In the genomic region with DNA sequence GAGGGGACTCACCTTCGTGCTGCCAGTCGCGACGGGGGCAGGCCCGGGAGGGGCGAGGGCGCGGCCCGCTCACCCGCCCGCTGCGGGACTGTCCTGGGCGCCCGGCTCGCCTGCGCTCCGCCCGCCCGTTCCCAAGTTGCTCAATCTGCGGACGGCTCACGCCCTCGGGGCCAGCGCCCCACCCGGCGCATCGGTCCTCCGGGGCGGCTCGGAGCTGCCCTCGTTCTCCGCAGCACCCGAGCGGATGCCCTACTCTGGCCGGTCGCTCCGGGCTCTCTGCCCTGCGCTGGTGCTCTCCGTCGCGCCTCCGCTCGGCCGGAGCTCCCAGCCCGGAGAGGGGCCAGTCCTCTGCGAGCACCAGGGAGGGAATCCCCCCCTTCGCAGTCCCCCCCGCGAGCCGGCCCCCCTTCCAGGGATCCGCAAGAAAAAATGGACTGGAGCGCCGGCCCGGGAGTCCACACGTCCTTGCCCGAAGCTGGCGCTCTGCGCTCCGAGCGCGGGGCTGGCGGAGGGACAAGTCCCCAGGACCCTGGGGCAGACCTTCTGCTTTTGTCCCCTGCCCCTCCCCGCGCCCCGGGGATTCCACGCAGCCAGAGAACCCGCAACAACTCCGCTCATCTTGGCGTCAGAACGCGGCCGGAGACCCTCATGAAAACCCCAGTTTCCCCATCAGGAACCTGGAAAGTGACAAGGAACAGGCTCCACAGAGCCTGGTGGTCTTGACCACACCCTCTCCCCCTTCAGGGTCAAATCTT, we compare ENCODE assay signal across 1 cellular context.
TF ChIP-seq lines count a peak whose summit lies in the region.

A gene with protein sequence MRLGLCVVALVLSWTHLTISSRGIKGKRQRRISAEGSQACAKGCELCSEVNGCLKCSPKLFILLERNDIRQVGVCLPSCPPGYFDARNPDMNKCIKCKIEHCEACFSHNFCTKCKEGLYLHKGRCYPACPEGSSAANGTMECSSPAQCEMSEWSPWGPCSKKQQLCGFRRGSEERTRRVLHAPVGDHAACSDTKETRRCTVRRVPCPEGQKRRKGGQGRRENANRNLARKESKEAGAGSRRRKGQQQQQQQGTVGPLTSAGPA (minus strand): TSS at position 339 of the 755 bp plus-strand sequence. CDS start 5,231 bp downstream, outside the sequence.

TF ChIP-seq in IMR-90, 13 proteins besides CTCF, POLR2A, EP300 and RAD21 (continued from another document):
- TF ChIP-seq MAZ (IDR thresholded peaks at IDR 0.05; ENCODE audit: borderline replicate concordance, low read depth, low read length) (no peak), MXI1 (IDR thresholded peaks at IDR 0.05; ENCODE audit: borderline replicate concordance, low read depth, low read length) (no peak), BHLHE40 (IDR thresholded peaks at IDR 0.05; ENCODE audit: low read depth, low read length) (no peak)
